13 cellular contexts compared by ENCODE assay signal in the genomic region with DNA sequence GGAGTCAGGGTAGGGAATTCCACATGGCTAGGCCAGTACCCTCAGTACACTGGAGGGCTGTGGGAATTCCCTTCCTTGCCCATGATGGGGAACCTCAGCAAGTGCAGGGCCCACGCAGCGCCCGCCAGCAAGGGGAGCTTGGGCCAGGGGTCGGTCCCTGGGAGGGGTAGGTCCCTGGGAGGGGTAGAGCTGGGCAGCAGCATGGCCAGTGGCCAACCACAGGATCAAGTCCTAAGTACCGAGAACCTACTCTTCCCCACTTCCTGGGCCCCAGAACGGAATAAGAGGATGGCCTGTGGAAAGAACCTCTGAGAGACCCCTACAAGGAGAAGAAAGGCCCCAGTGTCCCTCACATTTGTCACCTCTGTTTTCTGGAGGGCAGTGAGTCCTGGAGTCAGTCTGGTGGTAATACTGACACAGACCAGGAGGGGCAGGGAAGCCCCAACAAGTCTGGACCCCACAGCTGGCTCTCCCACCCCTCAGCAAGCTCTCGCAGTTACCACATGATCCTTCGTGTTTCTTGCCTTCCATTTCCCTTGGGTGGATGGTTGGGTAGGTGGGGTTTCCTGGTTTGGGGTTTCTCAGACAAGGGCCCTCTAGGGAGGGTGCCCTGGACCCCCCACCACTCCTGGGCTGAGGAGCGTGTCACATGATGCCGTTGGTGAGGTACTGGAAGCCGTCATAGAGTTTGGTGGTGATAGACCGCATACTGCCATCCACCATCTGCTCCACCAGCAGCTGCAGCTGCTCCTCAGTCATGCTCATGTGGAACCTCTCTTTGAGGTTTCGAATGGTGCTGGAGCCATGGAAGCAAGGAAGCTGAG. TPM values are rescaled to one million over a fixed set of nuclear protein-coding genes. Genes with fewer than 3 reads are reported as not detected.
A peak's percentile ranks its signal among the peaks of the same experiment; 100 is the strongest.
DNase-seq lines count a peak whose midpoint lies in the region; ATAC-seq and TF ChIP-seq lines count a peak whose summit lies in the region.
"Had no signal": no experiment of that assay in that cellular context is flagged by ENCODE, and none has a peak within 500 bp of the region (broad histone marks: within the 10 kb centered on the region; RNA-seq: fewer than 3 reads in every experiment).

No MANE protein-coding gene starts in this region.

- H3K27ac ChIP-seq in KOPT-K1 (ENCODE audit: low read depth, low read length, poor library complexity, severe bottlenecking) = peak overlapping the region; percentile 73

- H3K4me3 ChIP-seq in choroid plexus epithelial cell (ENCODE audit: low read depth, low read length) = no peak overlapping the region
- H3K4me3 ChIP-seq: tibial nerve had no signal

- H3K36me3 ChIP-seq in KOPT-K1 (ENCODE audit: insufficient read depth, low read length) = peaks cover 92% of the 10 kb centered on the region

- ATAC-seq in GM18909 (IDR thresholded peaks at IDR 0.05; ENCODE audit: poor library complexity, unreplicated experiment) = no peak

- H3K27me3 Mint-ChIP-seq in progenitor cell of endocrine pancreas = no peaks in the 10 kb centered on the region

- H3K27ac Mint-ChIP-seq in progenitor cell of endocrine pancreas = peak overlapping the region; percentile 78

- peaks cover 13% of the 10 kb centered on the region for H3K4me1 Mint-ChIP-seq in progenitor cell of endocrine pancreas (ENCODE audit: low read depth)

- H3K9me3 ChIP-seq in KOPT-K1 (ENCODE audit: insufficient read depth, low read length, poor library complexity, severe bottlenecking) = no peaks in the 10 kb centered on the region
- H3K9me3 ChIP-seq: tibial nerve had no signal

- peak; percentile 38 for DNase-seq in NCI-H2171 treated with DMSO at 0.1 percent for 48 hours (lab: John Stamatoyannopoulos, UW)
- no peak for DNase-seq in NCI-H2171 (lab: John Stamatoyannopoulos, UW)
- DNase-seq in choroid plexus epithelial cell (ENCODE audit: low read depth) = no peak
- DNase-seq in progenitor cell of endocrine pancreas (ENCODE audit: low spot score, unreplicated experiment) = no peak
- DNase-seq in NCI-H2227 (lab: John Stamatoyannopoulos, UW; ENCODE audit: unreplicated experiment) = no peak
- DNase-seq in SKM-1 treated with dmso at 0.1 percent for 144 hours (lab: John Stamatoyannopoulos, UW; ENCODE audit: unreplicated experiment) = no peak
- DNase-seq: effector CD4-positive, alpha-beta T cell; Karpas-422; stimulated activated CD4-positive, alpha-beta T cell treated with anti-CD3 and anti-CD28 coated beads, Interleukin-2, amount 100 ng/mL, for 48 hours had no signal

- H3K9me3 Mint-ChIP-seq in progenitor cell of endocrine pancreas (ENCODE audit: low read depth) = no peaks in the 10 kb centered on the region
- H3K9me3 Mint-ChIP-seq: neural crest cell had no signal

- peaks cover 14% of the 10 kb centered on the region for H3K36me3 Mint-ChIP-seq in progenitor cell of endocrine pancreas (ENCODE audit: insufficient read depth)

- no peak overlapping the region for H3K4me3 Mint-ChIP-seq in progenitor cell of endocrine pancreas (ENCODE audit: low read depth)
- H3K4me3 Mint-ChIP-seq: neural crest cell had no signal

- peak; percentile 14 for TF ChIP-seq CTCF in choroid plexus epithelial cell (conservative IDR thresholded peaks at IDR 0.05; ENCODE audit: low read depth, low read length)
- peak; percentile 16 for TF ChIP-seq CTCF in progenitor cell of endocrine pancreas (IDR thresholded peaks at IDR 0.05; ENCODE audit: unreplicated experiment)

RNA-seq across cellular contexts. Expression of a gene that starts 10.3 kb away (rescaled TPM):
- total RNA-seq in progenitor cell of endocrine pancreas = 43.0 and 45.0 TPM in 2 replicates

RNA-seq across cellular contexts. Expression of a gene that starts 34.8 kb away (rescaled TPM):
- total RNA-seq in progenitor cell of endocrine pancreas = 52.1 and 55.1 TPM in 2 replicates

RNA-seq across cellular contexts. Expression of a gene that starts 37.9 kb away (rescaled TPM):
- total RNA-seq in progenitor cell of endocrine pancreas = 163 and 177 TPM in 2 replicates

RNA-seq across cellular contexts. Expression of a gene that starts 54.6 kb away (rescaled TPM):
- total RNA-seq in progenitor cell of endocrine pancreas = 96.0 and 97.5 TPM in 2 replicates
